26 cellular contexts compared by ENCODE assay signal in genomic region chr7:114209968-114210367, GRCh38.
DNase-seq lines count a peak whose midpoint lies in the region; ATAC-seq, FAIRE-seq and TF ChIP-seq lines count a peak whose summit lies in the region.
"Had no signal": no experiment of that assay in that cellular context is flagged by ENCODE, and none has a peak within 500 bp of the region (broad histone marks: within the 10 kb centered on the region; RNA-seq: fewer than 3 reads in every experiment).

No MANE protein-coding gene starts in this region.

- no peak for DNase-seq in GM12864 (ENCODE audit: low read depth)
- peak; percentile 7 for DNase-seq in HT-29 (ENCODE audit: low spot score)
- DNase-seq in GM12878 (ENCODE audit: low read depth, low spot score), result no peak
- DNase-seq in neural progenitor cell (ENCODE audit: low spot score), result no peak
- no peak for DNase-seq in T-helper 1 cell
- no peak for DNase-seq in Ammon's horn (ENCODE audit: low spot score)
- no peak for DNase-seq in lower leg skin (ENCODE audit: low spot score in 2 of 2)
- DNase-seq: activated CD4-positive, alpha-beta memory T cell treated with anti-CD3 and anti-CD28 coated beads for 36 hours; activated CD4-positive, CD25-positive, alpha-beta regulatory T cell; AML-193; aorta; dorsolateral prefrontal cortex; heart right ventricle; left cardiac atrium; NCI-H1092; NCI-H187 treated with DMSO at 0.1 percent for 48 hours; NCI-H526; stimulated activated CD8-positive, alpha-beta memory T cell treated with anti-CD3 and anti-CD28 coated beads, Interleukin-4, amount 100 ng/mL, for 48 hours; stomach; tibial artery had no signal

- CTCF ChIA-PET in GM12878 (lab: Yijun Ruan, JAX), result no interaction called here

- no peak overlapping the region for H3K27ac ChIP-seq in GM12878 (ENCODE audit: control insufficient read depth, insufficient read depth)
- no peak overlapping the region for H3K27ac ChIP-seq in neural progenitor cell
- H3K27ac ChIP-seq: dorsolateral prefrontal cortex, epithelial cell of prostate, heart right ventricle, neutrophil, prostate gland, stomach, tibial artery had no signal

- H2AFZ ChIP-seq in GM12878 (ENCODE audit: control insufficient read depth, low read depth, low read length) (no peak overlapping the region), neural progenitor cell (replicated peaks) (no peak overlapping the region)

- POLR2A ChIA-PET in GM12878 (lab: Charles Lee), result no interaction called here

- no peak overlapping the region for H3K9ac ChIP-seq in GM12878 (ENCODE audit: control insufficient read depth, insufficient read depth, low read length)
- no peak overlapping the region for H3K9ac ChIP-seq in neural progenitor cell

- H3K4me2 ChIP-seq in GM12878 (ENCODE audit: control insufficient read depth, insufficient read depth) (no peak overlapping the region), neural progenitor cell (no peak overlapping the region)

- ATAC-seq in GM12878, result 0 out of 3 replicates have a peak, but pooled peaks have one; percentile 21
- ATAC-seq: heart right ventricle, left cardiac atrium had no signal

- RAD21 ChIA-PET in GM12878 (lab: Charles Lee; ENCODE audit: unreplicated experiment), result no interaction called here

- peaks cover 5% of the 10 kb centered on the region for H3K9me3 Mint-ChIP-seq in neural progenitor cell

- in situ Hi-C loops in GM12878 (cut with MboI), result no loop called here

- peaks cover 3% of the 10 kb centered on the region for H3K4me1 Mint-ChIP-seq in neural progenitor cell
- H3K4me1 Mint-ChIP-seq: central memory CD8-positive, alpha-beta T cell had no signal

- no peaks in the 10 kb centered on the region for H3F3A ChIP-seq in neural progenitor cell (ENCODE audit: low read depth)

- H3K4me1 ChIP-seq in GM12878 (ENCODE audit: control insufficient read depth, insufficient read depth, low read length), result no peaks in the 10 kb centered on the region
- H3K4me1 ChIP-seq in neural progenitor cell, result no peaks in the 10 kb centered on the region
- H3K4me1 ChIP-seq: heart right ventricle, prostate gland had no signal

- H4K20me1 ChIP-seq in GM12878 (ENCODE audit: control insufficient read depth, insufficient read depth) (no peaks in the 10 kb centered on the region), neural progenitor cell (ENCODE audit: low read depth) (no peaks in the 10 kb centered on the region)

- no peaks in the 10 kb centered on the region for H3K36me3 ChIP-seq in GM12878 (ENCODE audit: control insufficient read depth in 2 of 2, insufficient read depth in 2 of 2, low read length in 1 of 2)
- no peaks in the 10 kb centered on the region for H3K36me3 ChIP-seq in neural progenitor cell
- H3K36me3 ChIP-seq: heart right ventricle, neutrophil, prostate gland, stomach, tibial artery had no signal

- H3K9me3 ChIP-seq in GM12878 (replicated peaks; ENCODE audit: control insufficient read depth, insufficient read depth, low read length), result no peaks in the 10 kb centered on the region
- H3K9me3 ChIP-seq in neural progenitor cell (ENCODE audit: low read depth), result no peaks in the 10 kb centered on the region
- H3K9me3 ChIP-seq: heart right ventricle, neutrophil, prostate gland, stomach, tibial artery had no signal

- TF ChIP-seq EP300 in GM12878 (IDR thresholded peaks at IDR 0.05; ENCODE audit: borderline replicate concordance in 1 of 2, control insufficient read depth in 1 of 2, low read depth in 2 of 2, low read length in 2 of 2), result no peak

- 0% methylated on average over 1 of the region's 1 CpG for WGBS in GM12878 (ENCODE audit: insufficient coverage, insufficient replicate concordance, low lambda C conversion rate, missing lambda C conversion rate)
- WGBS in lower leg skin, 2 donors, result 66 to 85% methylated on average over 1 of the region's 1 CpG

- H3K27me3 ChIP-seq in GM12878 (replicated peaks in 1 of 2; ENCODE audit: control insufficient read depth in 2 of 2, insufficient read depth in 2 of 2, low read length in 1 of 2) (no peaks in the 10 kb centered on the region), neural progenitor cell (no peaks in the 10 kb centered on the region)
- H3K27me3 ChIP-seq: heart right ventricle, neutrophil, stomach, tibial artery had no signal

- intact Hi-C loops in GM12878 (cut with micrococcal nuclease; ENCODE audit: unreplicated experiment), result loop anchor here (5.0 kb wide), 1 partner anchor 128 kb away; no protein-coding TSS in a partner anchor
- intact Hi-C loops in lower leg skin (cut with DNase I; ENCODE audit: low total_unique reads), result no loop called here

- H3K4me3 Mint-ChIP-seq in neural progenitor cell, result no peak overlapping the region
- H3K4me3 Mint-ChIP-seq: activated CD4-positive, alpha-beta memory T cell treated with anti-CD3 and anti-CD28 coated beads for 36 hours; activated naive CD8-positive, alpha-beta T cell; central memory CD8-positive, alpha-beta T cell had no signal

- no peak for TF ChIP-seq POLR2A in GM12878 (IDR thresholded peaks at IDR 0.05; ENCODE audit: low read depth, low read length)
- no peak for TF ChIP-seq POLR2A in lower leg skin (IDR thresholded peaks at IDR 0.05)

- no TSS peak for BruUV-seq in GM12878 (replicated peaks; lab: Mats Ljungman, UMichigan)

- H3K4me3 ChIP-seq in GM12864 (ENCODE audit: low read depth, low read length) (no peak overlapping the region), GM12878 (no peak overlapping the region), neural progenitor cell (no peak overlapping the region), lower leg skin (ENCODE audit: low read depth, poor library complexity, severe bottlenecking) (no peak overlapping the region)
- H3K4me3 ChIP-seq: dorsolateral prefrontal cortex, heart right ventricle, prostate gland, stomach, tibial artery had no signal

- FAIRE-seq in GM12878 (lab: Jason Lieb, UNC), result no peak
- FAIRE-seq: H54 had no signal

- no peak overlapping the region for H3K27ac Mint-ChIP-seq in neural progenitor cell
- H3K27ac Mint-ChIP-seq: activated CD4-positive, alpha-beta memory T cell treated with anti-CD3 and anti-CD28 coated beads for 36 hours; activated naive CD8-positive, alpha-beta T cell had no signal

- H3K36me3 Mint-ChIP-seq in neural progenitor cell, result no peaks in the 10 kb centered on the region
- H3K36me3 Mint-ChIP-seq: activated CD4-positive, alpha-beta memory T cell treated with anti-CD3 and anti-CD28 coated beads for 36 hours; activated naive CD8-positive, alpha-beta T cell had no signal

- no peak for TF ChIP-seq RAD21 in GM12878 (IDR thresholded peaks at IDR 0.05; ENCODE audit: insufficient read depth, low read depth, low read length)

- H3K79me2 ChIP-seq in GM12878 (ENCODE audit: control insufficient read depth, insufficient read depth, low read length) (no peaks in the 10 kb centered on the region), neural progenitor cell (ENCODE audit: low read depth) (no peaks in the 10 kb centered on the region)

- TF ChIP-seq CTCF in GM12864 (IDR thresholded peaks at IDR 0.05; ENCODE audit: low read depth, low read length, missing control alignments) (peak; percentile 11), GM12878 (IDR thresholded peaks at IDR 0.05 in 2 of 3, conservative IDR thresholded peaks at IDR 0.05 in 1 of 3; ENCODE audit: control insufficient read depth in 2 of 3, extremely low read depth in 1 of 3, insufficient read depth in 1 of 3, low read depth in 3 of 3, low read length in 3 of 3) (0 out of 6 replicates have a peak, but pooled peaks of 1 of the 3 experiments have one; percentile 9), neural progenitor cell (IDR thresholded peaks at IDR 0.05) (peak; percentile 11), lower leg skin (IDR thresholded peaks at IDR 0.05) (no peak)

- H3K27me3 Mint-ChIP-seq in neural progenitor cell (ENCODE audit: insufficient read depth, low read depth), result no peaks in the 10 kb centered on the region
- H3K27me3 Mint-ChIP-seq: activated naive CD8-positive, alpha-beta T cell; central memory CD8-positive, alpha-beta T cell had no signal

- SMC1A ChIA-PET in GM12878 (lab: Charles Lee; ENCODE audit: uncharacterized antibody, unreplicated experiment), result no interaction called here

TF ChIP-seq in GM12878, 131 proteins besides CTCF, POLR2A, EP300 and RAD21:
- TF ChIP-seq SUZ12 (IDR thresholded peaks at IDR 0.05; ENCODE audit: unreplicated experiment), result no peak
- no peak for TF ChIP-seq GATAD2B (conservative IDR thresholded peaks at IDR 0.05; ENCODE audit: low read depth)
- TF ChIP-seq RUNX3 (IDR thresholded peaks at IDR 0.05; ENCODE audit: low read length), result no peak
- TF ChIP-seq SREBF1 (IDR thresholded peaks at IDR 0.05; ENCODE audit: low read length), result no peak

Comparison
In these comparisons a context has a peak if more than half of its experiments do, and no peak if none do; other contexts are left out.
1. CTCF ChIP-seq: peak in GM12864 (single experiment) and neural progenitor cell (single experiment); none in lower leg skin (0 of 3).